ENCODE assay signal across 19 cellular contexts in genomic region chr2:160220001-160220400, GRCh38. TPM values are rescaled to one million over a fixed set of nuclear protein-coding genes. Genes with fewer than 3 reads are reported as not detected.
DNase-seq lines count a peak whose midpoint lies in the region; ATAC-seq, FAIRE-seq and TF ChIP-seq lines count a peak whose summit lies in the region.
"Had no signal": no experiment of that assay in that cellular context is flagged by ENCODE, and none has a peak within 500 bp of the region (broad histone marks: within the 10 kb centered on the region; RNA-seq: fewer than 3 reads in every experiment).

No MANE protein-coding gene starts in this region.

- H3K4me1 Mint-ChIP-seq in nephron progenitor cell, result peaks cover 34% of the 10 kb centered on the region

- H3K79me2 ChIP-seq in KMS-11 (ENCODE audit: insufficient read depth, low read depth) (no peaks in the 10 kb centered on the region), mammary epithelial cell (ENCODE audit: insufficient read depth, low read length) (no peaks in the 10 kb centered on the region), parathyroid adenoma (no peaks in the 10 kb centered on the region)

- peaks cover 3% of the 10 kb centered on the region for H3K27me3 Mint-ChIP-seq in nephron progenitor cell (ENCODE audit: low read depth, poor library complexity)

- H3K4me3 Mint-ChIP-seq in nephron progenitor cell, result no peak overlapping the region
- H3K4me3 Mint-ChIP-seq: activated CD8-positive, alpha-beta memory T cell treated with anti-CD3 and anti-CD28 coated beads, Interleukin-2, amount 10 ng/mL, durations not matched to agents 7 days and 5 days; activated naive CD8-positive, alpha-beta T cell treated with anti-CD3 and anti-CD28 coated beads, Interleukin-2, amount 10 ng/mL, durations not matched to agents 7 days and 5 days; T-cell had no signal

- no peak overlapping the region for H3K4me3 ChIP-seq in A549
- H3K4me3 ChIP-seq in KMS-11 (IDR thresholded peaks at IDR 0.05; ENCODE audit: insufficient read depth, low read depth, low read length), result no peak overlapping the region
- no peak overlapping the region for H3K4me3 ChIP-seq in mammary epithelial cell (replicated peaks in 1 of 3; ENCODE audit: insufficient read depth in 1 of 3, low read depth in 2 of 3, low read length in 3 of 3)
- no peak overlapping the region for H3K4me3 ChIP-seq in parathyroid adenoma (ENCODE audit: low read depth, low read length)
- H3K4me3 ChIP-seq: lung had no signal

- dilution Hi-C loops in mammary epithelial cell (cut with HindIII; ENCODE audit: low sequenced_read_pairs), result loop anchor here (5.0 kb wide), 2 partner anchors 72 to 192 kb away; no protein-coding TSS in a partner anchor

- H3K27ac ChIP-seq in A549, result peak overlapping the region; percentile 88 to 97
- H3K27ac ChIP-seq in KMS-11, result peak overlapping the region; percentile 33; the same call in 1 of the 2 replicates
- peak overlapping the region; percentile 99 for H3K27ac ChIP-seq in mammary epithelial cell (ENCODE audit: insufficient read depth, low read depth, low read length)
- H3K27ac ChIP-seq in parathyroid adenoma, result peak overlapping the region; percentile 89
- H3K27ac ChIP-seq: brain microvascular endothelial cell, WERI-Rb-1 had no signal

- TF ChIP-seq RAD21 in A549 (conservative IDR thresholded peaks at IDR 0.05 in 1 of 2, IDR thresholded peaks at IDR 0.05 in 1 of 2), result no peak

- H3K36me3 ChIP-seq in KMS-11 (ENCODE audit: insufficient read depth) (no peaks in the 10 kb centered on the region), mammary epithelial cell (ENCODE audit: insufficient read depth, low read length) (no peaks in the 10 kb centered on the region), parathyroid adenoma (ENCODE audit: control insufficient read depth, insufficient read depth, low read length) (no peaks in the 10 kb centered on the region)
- H3K36me3 ChIP-seq: brain microvascular endothelial cell, WERI-Rb-1 had no signal

- H3K27me3 ChIP-seq in KMS-11 (ENCODE audit: insufficient read depth, low read depth) (no peaks in the 10 kb centered on the region), mammary epithelial cell (ENCODE audit: insufficient read depth, low read length) (no peaks in the 10 kb centered on the region), parathyroid adenoma (ENCODE audit: control insufficient read depth, insufficient read depth, low read length) (no peaks in the 10 kb centered on the region)
- H3K27me3 ChIP-seq: brain microvascular endothelial cell had no signal

- H3K4me2 ChIP-seq in A549 (peak overlapping the region; percentile 73), KMS-11 (peak overlapping the region; percentile 52), mammary epithelial cell (ENCODE audit: insufficient read depth, low read depth, low read length) (peak overlapping the region; percentile 63), parathyroid adenoma (ENCODE audit: low read length) (no peak overlapping the region)

- POLR2A ChIA-PET in A549 (lab: Yijun Ruan, JAX), result no interaction called here

- ATAC-seq in A549, result no peak
- ATAC-seq in HG03097 (IDR thresholded peaks at IDR 0.05; ENCODE audit: low FRiP score, unreplicated experiment), result no peak
- ATAC-seq: Right ventricle myocardium inferior had no signal

- no peaks in the 10 kb centered on the region for H3K9me3 Mint-ChIP-seq in nephron progenitor cell
- H3K9me3 Mint-ChIP-seq: activated naive CD8-positive, alpha-beta T cell treated with anti-CD3 and anti-CD28 coated beads, Interleukin-2, amount 10 ng/mL, durations not matched to agents 7 days and 5 days; T-cell had no signal

- no peak for TF ChIP-seq POLR2A in A549 (IDR thresholded peaks at IDR 0.05; ENCODE audit: low read length)

- H3K4me1 ChIP-seq in A549 (peaks cover 66% of the 10 kb centered on the region), KMS-11 (ENCODE audit: low read depth, poor library complexity, severe bottlenecking) (peaks cover 61% of the 10 kb centered on the region), mammary epithelial cell (ENCODE audit: insufficient read depth, low read length) (peaks cover 64% of the 10 kb centered on the region), parathyroid adenoma (peaks cover 40% of the 10 kb centered on the region)

- in situ Hi-C loops in mammary epithelial cell (cut with MboI; ENCODE audit: low sequenced_read_pairs in 2 of 2), result no loop called here

- no peak for TF ChIP-seq EP300 in A549 (IDR thresholded peaks at IDR 0.05)

- intact Hi-C loops in mammary epithelial cell (cut with micrococcal nuclease), result loop anchor here (1.0 to 10.0 kb wide), 3 partner anchors 15 to 185 kb away; no protein-coding TSS in a partner anchor

- H3K9me3 ChIP-seq in A549 (no peaks in the 10 kb centered on the region), mammary epithelial cell (replicated peaks; ENCODE audit: insufficient read depth, low read length) (no peaks in the 10 kb centered on the region), parathyroid adenoma (ENCODE audit: control insufficient read depth, low read length) (no peaks in the 10 kb centered on the region)
- H3K9me3 ChIP-seq: Caco-2 had no signal

- DNase-seq in A549 (ENCODE audit: low read depth in 1 of 2, low spot score in 1 of 2) (no peak), mammary epithelial cell (no peak), midbrain (lab: John Stamatoyannopoulos, UW) (no peak), nephron progenitor cell (no peak)
- DNase-seq: activated naive CD8-positive, alpha-beta T cell treated with anti-CD3 and anti-CD28 coated beads, Interleukin-2, amount 10 ng/mL, durations not matched to agents 7 days and 5 days; AML-193; brain microvascular endothelial cell; Caco-2; NCI-H187; T-cell; WERI-Rb-1 had no signal

- no peak overlapping the region for H3K27ac Mint-ChIP-seq in nephron progenitor cell
- H3K27ac Mint-ChIP-seq: activated naive CD8-positive, alpha-beta T cell treated with anti-CD3 and anti-CD28 coated beads, Interleukin-2, amount 10 ng/mL, durations not matched to agents 7 days and 5 days; T-cell had no signal

- BruUV-seq in mammary epithelial cell (replicated peaks; lab: Mats Ljungman, UMichigan), result TSS peak; percentile 92

- WGBS in A549 (ENCODE audit: missing lambda C conversion rate), result 52% methylated on average over 2 of the region's 2 CpGs
- WGBS in mammary epithelial cell (ENCODE audit: low coverage, missing lambda C conversion rate), result 11% methylated on average over 2 of the region's 2 CpGs

- H2AFZ ChIP-seq in KMS-11 (ENCODE audit: low read depth), result peak overlapping the region; percentile 27; the same call in 1 of the 2 replicates
- H2AFZ ChIP-seq in mammary epithelial cell (ENCODE audit: low read depth, low read length), result no peak overlapping the region
- H2AFZ ChIP-seq in parathyroid adenoma, result peak overlapping the region; percentile 90

- H3K9ac ChIP-seq in KMS-11 (no peak overlapping the region), mammary epithelial cell (ENCODE audit: insufficient read depth, low read length) (peak overlapping the region; percentile 86), parathyroid adenoma (no peak overlapping the region)

- H3K36me3 Mint-ChIP-seq in nephron progenitor cell (ENCODE audit: low read depth), result no peaks in the 10 kb centered on the region
- H3K36me3 Mint-ChIP-seq: T-cell had no signal

- H4K20me1 ChIP-seq in KMS-11 (ENCODE audit: insufficient read depth) (no peaks in the 10 kb centered on the region), mammary epithelial cell (ENCODE audit: insufficient read depth, low read length) (no peaks in the 10 kb centered on the region)

- TF ChIP-seq CTCF in A549 (IDR thresholded peaks at IDR 0.05) (no peak), KMS-11 (conservative IDR thresholded peaks at IDR 0.05; ENCODE audit: low read depth, low read length) (no peak), mammary epithelial cell (conservative IDR thresholded peaks at IDR 0.05 in 1 of 2, IDR thresholded peaks at IDR 0.05 in 1 of 2; ENCODE audit: extremely low read depth in 1 of 2, insufficient read depth in 1 of 2, low read depth in 1 of 2, low read length in 2 of 2) (no peak), parathyroid adenoma (IDR thresholded peaks at IDR 0.05) (no peak), nephron progenitor cell (IDR thresholded peaks at IDR 0.05) (no peak)

- no peak for FAIRE-seq in A549 (lab: Jason Lieb, UNC)

- CTCF ChIA-PET in A549 (lab: Yijun Ruan, JAX) (interaction anchor here (0.9 to 2.1 kb wide), 7 partner anchors 9 to 774 kb away, joined by 3 to 11 read pairs (median 4); no protein-coding TSS in a partner anchor), mammary epithelial cell (lab: Charles Lee; ENCODE audit: low non-redundant PET) (interaction anchor here (0.7 to 1.3 kb wide), 2 partner anchors 8 to 15 kb away, joined by 3 read pairs; no protein-coding TSS in a partner anchor)

TF ChIP-seq in A549, 52 proteins besides CTCF, POLR2A, EP300 and RAD21:
- TF ChIP-seq MAX (IDR thresholded peaks at IDR 0.05) (no peak), SREBF2 (IDR thresholded peaks at IDR 0.05) (no peak), GATA3 (IDR thresholded peaks at IDR 0.05; ENCODE audit: borderline replicate concordance) (no peak), FOXS1 (CRISPR knock-in tag; IDR thresholded peaks at IDR 0.05) (no peak), BHLHE40 (IDR thresholded peaks at IDR 0.05; ENCODE audit: low read depth, low read length) (no peak), RNF2 (IDR thresholded peaks at IDR 0.05; ENCODE audit: borderline replicate concordance, low read depth) (no peak)

RNA-seq across cellular contexts. Expression of gene ITGB6, which starts 19.9 kb away (rescaled TPM):
- polyA plus RNA-seq in A549 (2011; rRNA removed) (4.8 and 5.0 TPM in 2 replicates), A549 (2017; fragmentation: RNase III; extraction: RNeasy Plus Mini Kit Qiagen cat#74134 plus additional on column Dnase treatment) (4.1 to 4.8 TPM (median 4.2 TPM) in 3 replicates), mammary epithelial cell (162 TPM)
- 1.5 and 1.9 TPM in 2 replicates for polyA plus RNA-seq in A549 (2012; cell fraction: cytosol; rRNA removed)
- 4.0 and 5.1 TPM in 2 replicates for polyA plus RNA-seq in A549 (2012; cell fraction: nucleus; rRNA removed)
- 4.1 and 4.5 TPM in 2 replicates for polyA minus RNA-seq in A549 (2011; rRNA and poly(A)+ RNA removed)
- total RNA-seq in mammary epithelial cell, result 100 to 1,000 TPM; 186 to 461 TPM
- polyA minus RNA-seq in mammary epithelial cell, result 233 TPM
- total RNA-seq: activated CD8-positive, alpha-beta memory T cell treated with anti-CD3 and anti-CD28 coated beads, Interleukin-2, amount 10 ng/mL, durations not matched to agents 7 days and 5 days; activated naive CD8-positive, alpha-beta T cell treated with anti-CD3 and anti-CD28 coated beads, Interleukin-2, amount 10 ng/mL, durations not matched to agents 7 days and 5 days; G401; naive thymus-derived CD4-positive, alpha-beta T cell had no signal
- polyA plus RNA-seq: naive thymus-derived CD4-positive, alpha-beta T cell had no signal

Comparison
In these comparisons a context has a peak if more than half of its experiments do, and no peak if none do; other contexts are left out.
1. H3K27ac ChIP-seq: peak in every context shown above with its lines; median percentile 99 in mammary epithelial cell; 92 in A549; 89 in parathyroid adenoma; 33 in KMS-11.
2. RNA of gene ITGB6, which starts 19.9 kb away (polyA plus RNA-seq): 162 TPM in mammary epithelial cell (single experiment); 1.5 to 5.1 TPM in A549; every median in the first group is over 10 times any median in the second.